In the genomic region with DNA sequence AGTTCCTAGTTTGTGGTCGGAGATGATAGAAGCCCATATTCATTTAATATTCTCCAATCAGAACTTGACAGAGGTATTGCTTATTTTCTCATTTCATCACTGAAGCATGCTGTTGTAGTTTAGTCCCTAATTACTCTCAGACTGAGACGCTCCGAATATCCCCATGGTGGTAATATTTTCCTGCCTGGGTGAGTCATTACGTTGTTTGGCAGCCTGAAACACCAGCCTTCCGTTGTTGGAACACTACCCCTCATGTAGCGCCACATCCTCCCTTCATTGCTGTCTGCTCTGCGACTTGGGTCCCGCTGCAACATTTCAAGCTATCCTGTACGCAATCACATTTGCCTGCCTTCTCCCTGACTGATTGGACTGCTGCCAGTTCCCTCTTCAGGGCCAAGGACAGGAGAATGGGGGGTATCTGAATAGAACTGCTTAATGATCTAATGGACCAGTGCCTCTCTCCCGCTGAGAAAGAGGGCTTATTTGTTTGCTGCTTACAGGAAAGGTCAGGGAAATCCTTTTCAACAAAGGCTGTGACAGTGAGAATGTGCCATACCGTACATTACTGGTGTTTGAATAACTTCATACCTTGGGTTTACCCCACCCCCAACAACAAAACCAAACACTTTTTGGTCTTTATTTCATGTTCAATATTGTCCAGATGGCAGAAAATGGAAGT, we compare ENCODE assay signal across 8 cellular contexts.
DNase-seq lines count a peak whose midpoint lies in the region; ATAC-seq and TF ChIP-seq lines count a peak whose summit lies in the region.

No MANE protein-coding gene starts in this region.

- no peaks in the 10 kb centered on the region for H3K27me3 Mint-ChIP-seq in type B pancreatic cell

- no peaks in the 10 kb centered on the region for H3K9me3 Mint-ChIP-seq in type B pancreatic cell

- H3K36me3 Mint-ChIP-seq in type B pancreatic cell, result no peaks in the 10 kb centered on the region

- peaks cover 8% of the 10 kb centered on the region for H3K4me1 Mint-ChIP-seq in type B pancreatic cell (ENCODE audit: unreplicated experiment)

- no peak overlapping the region for H3K4me3 Mint-ChIP-seq in type B pancreatic cell

- H3K27ac Mint-ChIP-seq in type B pancreatic cell, result no peak overlapping the region

- DNase-seq in HT1080 (ENCODE audit: low read depth) (peak; percentile 51), SK-N-DZ (ENCODE audit: low spot score) (peak; percentile 7), globus pallidus (ENCODE audit: low spot score) (peak; percentile 40), stromal cell of bone marrow (ENCODE audit: low read depth) (peak; percentile 45), GM19238 (ENCODE audit: insufficient read length, low spot score) (no peak), type B pancreatic cell (ENCODE audit: extremely low spot score, unreplicated experiment) (no peak)

- ATAC-seq in GM18867 (IDR thresholded peaks at IDR 0.05; ENCODE audit: unreplicated experiment) (no peak), GM18858 (IDR thresholded peaks at IDR 0.05; ENCODE audit: unreplicated experiment) (no peak)

- TF ChIP-seq CTCF in type B pancreatic cell (conservative IDR thresholded peaks at IDR 0.05), result no peak

Comparison
In these comparisons a context has a peak if more than half of its experiments do, and no peak if none do; other contexts are left out.
1. DNase-seq: peak in HT1080 (single experiment), SK-N-DZ (single experiment), globus pallidus (single experiment) and stromal cell of bone marrow (single experiment); none in GM19238 (single experiment) and type B pancreatic cell (single experiment).